In the genomic region with DNA sequence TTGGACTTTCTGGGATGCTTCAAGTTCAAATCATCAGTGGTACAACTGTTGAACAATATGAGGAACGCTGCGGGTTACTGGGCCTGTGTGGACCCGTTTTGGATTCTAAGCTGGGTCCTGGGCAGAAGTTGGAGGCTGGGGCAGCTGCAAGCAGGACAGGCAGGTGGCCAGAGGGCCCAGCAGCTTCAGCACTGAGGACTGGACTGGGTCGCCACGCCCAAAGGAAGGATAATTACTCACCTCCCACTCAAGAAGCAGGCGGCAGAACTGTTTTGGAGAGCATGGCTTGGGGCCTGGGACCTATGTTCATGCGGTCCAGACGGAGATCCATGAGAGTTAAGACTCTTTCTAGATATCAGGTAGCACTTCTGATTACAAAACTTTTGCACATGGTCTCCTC, we compare ENCODE assay signal across 12 cellular contexts. TPM values are rescaled to one million over a fixed set of nuclear protein-coding genes. Genes with fewer than 3 reads are reported as not detected.
DNase-seq lines count a peak whose midpoint lies in the region; ATAC-seq and TF ChIP-seq lines count a peak whose summit lies in the region.
"Had no signal": no experiment of that assay in that cellular context is flagged by ENCODE, and none has a peak within 500 bp of the region (broad histone marks: within the 10 kb centered on the region; RNA-seq: fewer than 3 reads in every experiment).

No MANE protein-coding gene starts in this region.

- no peaks in the 10 kb centered on the region for H3K9me3 Mint-ChIP-seq in activated T-helper 1 cell treated with anti-CD3 and anti-CD28 coated beads, Interleukin-12 subunit alpha, Interleukin-12 subunit beta, Interleukin-2, Interleukin-4 antibody, amounts not matched to agents 30 ng/mL and 10 ng/mL and 1 ng/mL, durations not matched to agents 14 hours and 24 hours and 36 hours
- H3K9me3 Mint-ChIP-seq in mesothelial cell of epicardium = peaks cover 5% of the 10 kb centered on the region

- H4K20me1 ChIP-seq in BLaER1 treated with 17β-estradiol and CSF1 and Interleukin-3, amounts not matched to agents 10 nM and 100 nM = peaks cover 0 to 32% (median 12%) of the 10 kb centered on the region in 11 experiments; a peak in 12 of 22 replicates
- H4K20me1 ChIP-seq in DND-41 (ENCODE audit: insufficient read depth, low read length) = peaks cover 5% of the 10 kb centered on the region

- H3K27ac ChIP-seq in BLaER1 treated with 17β-estradiol and CSF1 and Interleukin-3, amounts not matched to agents 10 nM and 100 nM = peak overlapping the region in 2 of 11 experiments; percentile 71 to 79; a peak in 2 of 22 replicates
- H3K27ac ChIP-seq in DND-41 (ENCODE audit: low read length) = no peak overlapping the region
- H3K27ac ChIP-seq: body of pancreas, foreskin keratinocyte, GM23248, upper lobe of right lung had no signal

- H3K36me3 ChIP-seq in BLaER1 treated with 17β-estradiol and CSF1 and Interleukin-3, amounts not matched to agents 10 nM and 100 nM = peaks cover 4 to 26% (median 15%) of the 10 kb centered on the region in 11 experiments; a peak in 21 of 22 replicates
- H3K36me3 ChIP-seq in DND-41 (ENCODE audit: insufficient read depth, low read length) = peaks cover 8% of the 10 kb centered on the region
- H3K36me3 ChIP-seq: upper lobe of right lung had no signal

- H3K27ac Mint-ChIP-seq in activated T-helper 1 cell treated with anti-CD3 and anti-CD28 coated beads, Interleukin-12 subunit alpha, Interleukin-12 subunit beta, Interleukin-2, Interleukin-4 antibody, amounts not matched to agents 30 ng/mL and 10 ng/mL and 1 ng/mL, durations not matched to agents 14 hours and 24 hours and 36 hours = no peak overlapping the region
- H3K27ac Mint-ChIP-seq in mesothelial cell of epicardium = no peak overlapping the region

- H3K36me3 Mint-ChIP-seq in activated T-helper 1 cell treated with anti-CD3 and anti-CD28 coated beads, Interleukin-12 subunit alpha, Interleukin-12 subunit beta, Interleukin-2, Interleukin-4 antibody, amounts not matched to agents 30 ng/mL and 10 ng/mL and 1 ng/mL, durations not matched to agents 14 hours and 24 hours and 36 hours (ENCODE audit: low read depth) = peaks cover 13% of the 10 kb centered on the region
- H3K36me3 Mint-ChIP-seq in mesothelial cell of epicardium = peaks cover 12% of the 10 kb centered on the region

- H3K27me3 ChIP-seq in BLaER1 treated with 17β-estradiol and CSF1 and Interleukin-3, amounts not matched to agents 10 nM and 100 nM = no peaks in the 10 kb centered on the region
- H3K27me3 ChIP-seq in DND-41 (ENCODE audit: insufficient read depth, low read length, poor library complexity) = no peaks in the 10 kb centered on the region
- H3K27me3 ChIP-seq: body of pancreas had no signal

- H3K4me3 ChIP-seq in BLaER1 treated with 17β-estradiol and CSF1 and Interleukin-3, amounts not matched to agents 10 nM and 100 nM = peak overlapping the region in 2 of 10 experiments; percentile 84 to 85; a peak in 1 of 20 replicates
- 0 out of 4 replicates have a peak overlapping the region, but pooled peaks of 1 of the 2 experiments have one; percentile 82 for H3K4me3 ChIP-seq in DND-41 (ENCODE audit: low read depth in 1 of 2, low read length in 2 of 2)
- H3K4me3 ChIP-seq: body of pancreas had no signal

- peak overlapping the region; percentile 100 for H3K4me3 Mint-ChIP-seq in activated T-helper 1 cell treated with anti-CD3 and anti-CD28 coated beads, Interleukin-12 subunit alpha, Interleukin-12 subunit beta, Interleukin-2, Interleukin-4 antibody, amounts not matched to agents 30 ng/mL and 10 ng/mL and 1 ng/mL, durations not matched to agents 14 hours and 24 hours and 36 hours
- H3K4me3 Mint-ChIP-seq in mesothelial cell of epicardium = peak overlapping the region; percentile 96

- H3K4me2 ChIP-seq in BLaER1 treated with 17β-estradiol and CSF1 and Interleukin-3, amounts not matched to agents 10 nM and 100 nM = peak overlapping the region; percentile 81 to 99 (median 91)
- H3K4me2 ChIP-seq in DND-41 (ENCODE audit: insufficient read depth, low read length) = peak overlapping the region; percentile 89

- H3K9me3 ChIP-seq in BLaER1 treated with 17β-estradiol and CSF1 and Interleukin-3, amounts not matched to agents 10 nM and 100 nM (replicated peaks in 1 of 11) = peaks cover 0 to 7% (median 0%) of the 10 kb centered on the region in 11 experiments; a peak in 1 of 22 replicates
- no peaks in the 10 kb centered on the region for H3K9me3 ChIP-seq in DND-41 (ENCODE audit: insufficient read depth, low read length, severe bottlenecking)
- H3K9me3 ChIP-seq: body of pancreas, upper lobe of right lung had no signal

- peaks cover 43% of the 10 kb centered on the region for H3K79me2 ChIP-seq in DND-41 (ENCODE audit: insufficient read depth, low read length)

- no peak for DNase-seq in DND-41
- no peak for DNase-seq in activated T-helper 1 cell treated with anti-CD3 and anti-CD28 coated beads, Interleukin-12 subunit alpha, Interleukin-12 subunit beta, Interleukin-2, Interleukin-4 antibody, amounts not matched to agents 30 ng/mL and 10 ng/mL and 1 ng/mL, durations not matched to agents 14 hours and 24 hours and 36 hours (ENCODE audit: low spot score)
- DNase-seq in mesothelial cell of epicardium (ENCODE audit: low spot score in 2 of 2, unreplicated experiment in 2 of 2) = no peak
- no peak for DNase-seq in MV-4-11 (lab: John Stamatoyannopoulos, UW)
- no peak for DNase-seq in RPMI8226
- DNase-seq: body of pancreas, foreskin keratinocyte, NCI-H1048, upper lobe of right lung had no signal

- TF ChIP-seq CTCF in DND-41 (IDR thresholded peaks at IDR 0.05; ENCODE audit: borderline replicate concordance, extremely low read depth, low read length, poor library complexity, severe bottlenecking) (no peak), mesothelial cell of epicardium (IDR thresholded peaks at IDR 0.05; ENCODE audit: unreplicated experiment) (no peak)

- intact Hi-C loops in activated T-helper 1 cell treated with anti-CD3 and anti-CD28 coated beads, Interleukin-12 subunit alpha, Interleukin-12 subunit beta, Interleukin-2, Interleukin-4 antibody, amounts not matched to agents 30 ng/mL and 10 ng/mL and 1 ng/mL, durations not matched to agents 14 hours and 24 hours and 36 hours (cut with micrococcal nuclease) = loop anchor here (5.0 kb wide), 1 partner anchor 678 kb away; a partner anchor contains a TSS

- H3K9ac ChIP-seq in BLaER1 treated with 17β-estradiol and CSF1 and Interleukin-3, amounts not matched to agents 10 nM and 100 nM = 0 out of 22 replicates have a peak overlapping the region, but pooled peaks of 1 of the 11 experiments have one; percentile 86
- H3K9ac ChIP-seq in DND-41 (ENCODE audit: low read depth, low read length) = no peak overlapping the region
- H3K9ac ChIP-seq: GM23248 had no signal

- peaks cover 20% of the 10 kb centered on the region for H3K27me3 Mint-ChIP-seq in activated T-helper 1 cell treated with anti-CD3 and anti-CD28 coated beads, Interleukin-12 subunit alpha, Interleukin-12 subunit beta, Interleukin-2, Interleukin-4 antibody, amounts not matched to agents 30 ng/mL and 10 ng/mL and 1 ng/mL, durations not matched to agents 14 hours and 24 hours and 36 hours (ENCODE audit: insufficient read depth)
- peaks cover 33% of the 10 kb centered on the region for H3K27me3 Mint-ChIP-seq in mesothelial cell of epicardium (ENCODE audit: low read depth)

- H3K4me1 ChIP-seq in BLaER1 treated with 17β-estradiol and CSF1 and Interleukin-3, amounts not matched to agents 10 nM and 100 nM = peaks cover 21 to 36% (median 30%) of the 10 kb centered on the region in 10 experiments
- H3K4me1 ChIP-seq in DND-41 (ENCODE audit: insufficient read depth, low read length) = peaks cover 40% of the 10 kb centered on the region

- peak overlapping the region; percentile 97 for H2AFZ ChIP-seq in DND-41 (ENCODE audit: low read depth, low read length)

- peaks cover 47% of the 10 kb centered on the region for H3K4me1 Mint-ChIP-seq in activated T-helper 1 cell treated with anti-CD3 and anti-CD28 coated beads, Interleukin-12 subunit alpha, Interleukin-12 subunit beta, Interleukin-2, Interleukin-4 antibody, amounts not matched to agents 30 ng/mL and 10 ng/mL and 1 ng/mL, durations not matched to agents 14 hours and 24 hours and 36 hours (ENCODE audit: low read depth)
- peaks cover 26% of the 10 kb centered on the region for H3K4me1 Mint-ChIP-seq in mesothelial cell of epicardium

- ATAC-seq in DND-41 (ENCODE audit: insufficient read depth, low read depth) (no peak), GM21576 (IDR thresholded peaks at IDR 0.05; ENCODE audit: unreplicated experiment) (no peak)
- ATAC-seq: body of pancreas, foreskin keratinocyte, upper lobe of right lung had no signal

RNA-seq across cellular contexts. Expression of a gene that starts 1.5 kb away (rescaled TPM):
- total RNA-seq in activated T-helper 1 cell treated with anti-CD3 and anti-CD28 coated beads, Interleukin-12 subunit alpha, Interleukin-12 subunit beta, Interleukin-2, Interleukin-4 antibody, amounts not matched to agents 30 ng/mL and 10 ng/mL and 1 ng/mL, durations not matched to agents 14 hours and 24 hours and 36 hours = 46.2 and 50.5 TPM in 2 replicates
- 34.8 to 37.2 TPM (median 35.6 TPM) in 3 replicates for total RNA-seq in mesothelial cell of epicardium

RNA-seq across cellular contexts. Expression of a gene that starts 49.6 kb away (rescaled TPM):
- total RNA-seq in activated T-helper 1 cell treated with anti-CD3 and anti-CD28 coated beads, Interleukin-12 subunit alpha, Interleukin-12 subunit beta, Interleukin-2, Interleukin-4 antibody, amounts not matched to agents 30 ng/mL and 10 ng/mL and 1 ng/mL, durations not matched to agents 14 hours and 24 hours and 36 hours = 159 and 165 TPM in 2 replicates
- total RNA-seq in mesothelial cell of epicardium = 77.3 to 82.8 TPM (median 82.4 TPM) in 3 replicates

RNA-seq across cellular contexts. Expression of a gene that starts 49.8 kb away (rescaled TPM):
- total RNA-seq in activated T-helper 1 cell treated with anti-CD3 and anti-CD28 coated beads, Interleukin-12 subunit alpha, Interleukin-12 subunit beta, Interleukin-2, Interleukin-4 antibody, amounts not matched to agents 30 ng/mL and 10 ng/mL and 1 ng/mL, durations not matched to agents 14 hours and 24 hours and 36 hours = 29.4 and 30.8 TPM in 2 replicates
- 8.8 to 10.0 TPM (median 9.3 TPM) in 3 replicates for total RNA-seq in mesothelial cell of epicardium

RNA-seq across cellular contexts. Expression of a gene that starts 59.7 kb away (rescaled TPM):
- 77.1 and 80.9 TPM in 2 replicates for total RNA-seq in activated T-helper 1 cell treated with anti-CD3 and anti-CD28 coated beads, Interleukin-12 subunit alpha, Interleukin-12 subunit beta, Interleukin-2, Interleukin-4 antibody, amounts not matched to agents 30 ng/mL and 10 ng/mL and 1 ng/mL, durations not matched to agents 14 hours and 24 hours and 36 hours
- 67.5 to 71.2 TPM (median 69.8 TPM) in 3 replicates for total RNA-seq in mesothelial cell of epicardium
